Comparison of ENCODE assay signal across 16 cellular contexts in the genomic region with DNA sequence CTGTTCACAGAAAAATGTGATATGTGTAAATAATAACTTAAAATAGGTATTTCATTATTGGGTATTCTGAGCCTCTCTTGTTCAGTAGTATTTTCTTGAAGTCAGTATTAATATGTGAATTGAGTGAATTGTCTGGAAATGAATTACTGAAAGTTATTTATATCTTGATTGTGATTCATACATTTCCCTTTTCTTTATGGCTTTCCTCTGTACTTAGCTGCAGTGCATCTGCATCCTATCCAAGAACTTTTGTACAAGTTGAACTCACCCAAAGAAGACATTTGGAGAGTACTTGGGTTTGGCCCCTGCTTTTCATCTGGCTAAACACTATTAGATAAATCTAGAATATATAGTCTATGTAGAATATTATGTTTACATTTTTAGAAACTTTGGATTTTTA.
A peak's percentile ranks its signal among the peaks of the same experiment; 100 is the strongest.
DNase-seq lines count a peak whose midpoint lies in the region; ATAC-seq and TF ChIP-seq lines count a peak whose summit lies in the region.
"Had no signal": no experiment of that assay in that cellular context is flagged by ENCODE, and none has a peak within 500 bp of the region (broad histone marks: within the 10 kb centered on the region; RNA-seq: fewer than 3 reads in every experiment).

No MANE protein-coding gene starts in this region.

- DNase-seq in HFFc6, result peak; percentile 14
- DNase-seq in left colon, result no peak
- no peak for DNase-seq in stomach
- DNase-seq in NCI-H69 (lab: John Stamatoyannopoulos, UW), result no peak
- DNase-seq in NCI-H748 (lab: John Stamatoyannopoulos, UW; ENCODE audit: unreplicated experiment), result no peak
- no peak for DNase-seq in activated CD4-positive, alpha-beta T cell treated with anti-CD3 and anti-CD28 coated beads, Interleukin-2, amount 10 ng/mL, durations not matched to agents 7 days and 5 days
- DNase-seq in EL, result no peak
- DNase-seq: activated CD4-positive, alpha-beta memory T cell treated with anti-CD3 and anti-CD28 coated beads for 36 hours; C1 segment of cervical spinal cord; DND-41; effector memory CD4-positive, alpha-beta T cell; NCI-H1417; NCI-H774; SHP77 treated with DMSO at 0.1 percent for 48 hours had no signal

- TF ChIP-seq POLR2A in stomach (IDR thresholded peaks at IDR 0.05), result no peak

- no peak overlapping the region for H3K4me3 ChIP-seq in stomach

- H3K27me3 ChIP-seq in stomach, result no peaks in the 10 kb centered on the region

- no peaks in the 10 kb centered on the region for H3K27me3 Mint-ChIP-seq in HFFc6 (ENCODE audit: insufficient read depth)
- no peaks in the 10 kb centered on the region for H3K27me3 Mint-ChIP-seq in brain
- no peaks in the 10 kb centered on the region for H3K27me3 Mint-ChIP-seq in activated CD4-positive, alpha-beta T cell treated with anti-CD3 and anti-CD28 coated beads, Interleukin-2, amount 10 ng/mL, durations not matched to agents 7 days and 5 days
- H3K27me3 Mint-ChIP-seq: activated CD4-positive, alpha-beta memory T cell treated with anti-CD3 and anti-CD28 coated beads for 36 hours; IgD-negative memory B cell had no signal

- POLR2A ChIA-PET in activated CD4-positive, alpha-beta T cell treated with anti-CD3 and anti-CD28 coated beads, Interleukin-2, amount 10 ng/mL, durations not matched to agents 7 days and 5 days (lab: Charles Lee), result no interaction called here

- TF ChIP-seq CTCF in HFFc6 (IDR thresholded peaks at IDR 0.05), result no peak
- TF ChIP-seq CTCF in brain (conservative IDR thresholded peaks at IDR 0.05), result no peak
- no peak for TF ChIP-seq CTCF in stomach (IDR thresholded peaks at IDR 0.05)

- H3K4me1 Mint-ChIP-seq in HFFc6 (ENCODE audit: low read depth) (peaks cover 86% of the 10 kb centered on the region), brain (peaks cover 72% of the 10 kb centered on the region)
- peaks cover 7% of the 10 kb centered on the region for H3K4me1 Mint-ChIP-seq in activated CD4-positive, alpha-beta T cell treated with anti-CD3 and anti-CD28 coated beads, Interleukin-2, amount 10 ng/mL, durations not matched to agents 7 days and 5 days

- H3K4me3 Mint-ChIP-seq in HFFc6, result peak overlapping the region; percentile 56; the same call in 1 of the 2 replicates
- H3K4me3 Mint-ChIP-seq in brain, result no peak overlapping the region
- H3K4me3 Mint-ChIP-seq in activated CD4-positive, alpha-beta T cell treated with anti-CD3 and anti-CD28 coated beads, Interleukin-2, amount 10 ng/mL, durations not matched to agents 7 days and 5 days, result no peak overlapping the region
- H3K4me3 Mint-ChIP-seq: activated CD4-positive, alpha-beta memory T cell treated with anti-CD3 and anti-CD28 coated beads for 36 hours; IgD-negative memory B cell had no signal

- peaks cover 14 to 58% (median 48%) of the 10 kb centered on the region in 4 donors for H3K4me1 ChIP-seq in stomach

- intact Hi-C loops in left colon (cut with DNase I, micrococcal nuclease), result loop anchor here in 1 of 2 donors (10.0 kb wide), 1 partner anchor 49 kb away; no protein-coding TSS in a partner anchor
- intact Hi-C loops in stomach (cut with DNase I; ENCODE audit: low total_unique reads), result no loop called here

- peaks cover 15% of the 10 kb centered on the region for H3K9me3 Mint-ChIP-seq in HFFc6
- peaks cover 8 to 22% (median 19%) of the 10 kb centered on the region in 5 experiments for H3K9me3 Mint-ChIP-seq in brain
- H3K9me3 Mint-ChIP-seq in activated CD4-positive, alpha-beta T cell treated with anti-CD3 and anti-CD28 coated beads, Interleukin-2, amount 10 ng/mL, durations not matched to agents 7 days and 5 days, result peaks cover 20% of the 10 kb centered on the region

- peaks cover 26% of the 10 kb centered on the region for H3K36me3 Mint-ChIP-seq in HFFc6 (ENCODE audit: low read depth)
- H3K36me3 Mint-ChIP-seq in brain, result peaks cover 18% of the 10 kb centered on the region
- peaks cover 2% of the 10 kb centered on the region for H3K36me3 Mint-ChIP-seq in activated CD4-positive, alpha-beta T cell treated with anti-CD3 and anti-CD28 coated beads, Interleukin-2, amount 10 ng/mL, durations not matched to agents 7 days and 5 days (ENCODE audit: low read depth)
- H3K36me3 Mint-ChIP-seq: activated CD4-positive, alpha-beta memory T cell treated with anti-CD3 and anti-CD28 coated beads for 36 hours had no signal

- no peak for TF ChIP-seq EP300 in stomach (IDR thresholded peaks at IDR 0.05)

- peak overlapping the region in 4 of 5 donors; percentile 73 to 84 (median 80) for H3K27ac ChIP-seq in stomach

- ATAC-seq in left colon, result peak; percentile 32

- H3K9me3 ChIP-seq in stomach, result peaks cover 0 to 6% (median 0%) of the 10 kb centered on the region in 4 donors

- CTCF ChIA-PET in activated CD4-positive, alpha-beta T cell treated with anti-CD3 and anti-CD28 coated beads, Interleukin-2, amount 10 ng/mL, durations not matched to agents 7 days and 5 days (lab: Charles Lee), result interaction anchor here (1.0 to 1.2 kb wide), 2 partner anchors 13 to 15 kb away, joined by 3 to 4 read pairs; no protein-coding TSS in a partner anchor

- H3K36me3 ChIP-seq in stomach, result no peaks in the 10 kb centered on the region

- H3K27ac Mint-ChIP-seq in HFFc6 (peak overlapping the region; percentile 68), brain (peak overlapping the region in 3 of 5 experiments; percentile 37 to 98 (median 56))
- no peak overlapping the region for H3K27ac Mint-ChIP-seq in activated CD4-positive, alpha-beta T cell treated with anti-CD3 and anti-CD28 coated beads, Interleukin-2, amount 10 ng/mL, durations not matched to agents 7 days and 5 days
- H3K27ac Mint-ChIP-seq: activated CD4-positive, alpha-beta memory T cell treated with anti-CD3 and anti-CD28 coated beads for 36 hours; IgD-negative memory B cell had no signal
